16 cellular contexts compared by ENCODE assay signal in the genomic region with DNA sequence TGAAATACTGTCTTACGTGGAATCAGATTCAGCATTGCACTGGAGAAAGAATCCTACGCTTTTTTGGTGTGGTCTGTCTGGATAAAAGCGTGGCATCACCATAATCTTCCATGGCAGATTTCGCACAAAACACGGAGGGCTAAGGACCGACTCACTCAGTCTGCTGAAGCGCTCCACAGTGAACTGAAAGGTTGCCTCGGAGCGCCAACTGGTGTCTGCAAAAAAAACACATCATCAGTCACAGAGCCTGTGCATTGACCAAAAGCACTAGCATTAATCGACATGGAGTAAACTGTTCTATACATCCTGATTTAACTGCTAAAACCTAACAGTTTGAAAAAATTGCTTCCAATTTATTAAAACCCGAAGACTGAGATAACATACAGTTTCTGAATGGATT. TPM values are rescaled to one million over a fixed set of nuclear protein-coding genes. Genes with fewer than 3 reads are reported as not detected.
DNase-seq lines count a peak whose midpoint lies in the region; ATAC-seq and TF ChIP-seq lines count a peak whose summit lies in the region.
"Had no signal": no experiment of that assay in that cellular context is flagged by ENCODE, and none has a peak within 500 bp of the region (broad histone marks: within the 10 kb centered on the region; RNA-seq: fewer than 3 reads in every experiment).

No MANE protein-coding gene starts in this region.

- H3K4me1 Mint-ChIP-seq in H9, result no peaks in the 10 kb centered on the region; a peak in 2 of 4 replicates

- H3K4me1 ChIP-seq in H9 (ENCODE audit: insufficient read depth, low read length) (no peaks in the 10 kb centered on the region), suprapubic skin (peaks cover 8% of the 10 kb centered on the region)

- H3K27ac ChIP-seq in H9 (ENCODE audit: insufficient read length, low read depth, low read length) (no peak overlapping the region), suprapubic skin (no peak overlapping the region)
- H3K27ac ChIP-seq: BLaER1 had no signal

- H4K91ac ChIP-seq in H9 (ENCODE audit: insufficient read length, low read depth, low read length), result no peak overlapping the region

- DNase-seq in Ammon's horn (ENCODE audit: low spot score) (peak; percentile 63), H9 (no peak), cerebellar cortex (ENCODE audit: low spot score) (peak; percentile 81), medulla oblongata (ENCODE audit: extremely low spot score) (peak; percentile 68), NOMO-1 treated with dmso at 0.1 percent for 144 hours (lab: John Stamatoyannopoulos, UW; ENCODE audit: unreplicated experiment) (no peak), suprapubic skin (ENCODE audit: low spot score in 2 of 2) (no peak)
- DNase-seq: CD8-positive, alpha-beta memory T cell; NCI-H1417; NCI-H1930; NCI-H2171 treated with DMSO at 0.1 percent for 48 hours; NCI-H510A; SHP77 had no signal

- TF ChIP-seq EP300 in suprapubic skin (IDR thresholded peaks at IDR 0.05), result no peak

- peaks cover 50 to 82% (median 67%) of the 10 kb centered on the region in 3 experiments; a peak in 6 of 7 replicates for H3K36me3 Mint-ChIP-seq in H9 (ENCODE audit: insufficient read depth in 1 of 3, low read depth in 3 of 3)

- H2BK20ac ChIP-seq in H9 (ENCODE audit: low read depth, low read length, poor library complexity, severe bottlenecking), result no peak overlapping the region

- no peaks in the 10 kb centered on the region for H3K23me2 ChIP-seq in H9 (ENCODE audit: insufficient read length, low read depth, low read length, poor library complexity, severe bottlenecking)

- H3T11ph ChIP-seq in H9 (ENCODE audit: low read length), result no peak overlapping the region

- H3K36me3 ChIP-seq in suprapubic skin, result peaks cover 56% of the 10 kb centered on the region

- H4K8ac ChIP-seq in H9 (replicated peaks; ENCODE audit: insufficient read length, low read depth, low read length), result no peak overlapping the region

- TF ChIP-seq POLR2A in suprapubic skin (IDR thresholded peaks at IDR 0.05), result no peak

- ATAC-seq in HG03108 (IDR thresholded peaks at IDR 0.05; ENCODE audit: unreplicated experiment), result no peak
- no peak for ATAC-seq in HG03460 (IDR thresholded peaks at IDR 0.05; ENCODE audit: unreplicated experiment)

- no peak overlapping the region for H3K18ac ChIP-seq in H9 (ENCODE audit: insufficient read length, low read depth, low read length)

- H2AK5ac ChIP-seq in H9 (ENCODE audit: insufficient read length, low read length), result no peak overlapping the region

- no CpG with 5 or more reads among the region's 11 CpGs for WGBS in H9 (ENCODE audit: extremely low coverage, insufficient read length, low lambda C conversion rate)
- 85% methylated on average over 11 of the region's 11 CpGs for WGBS in suprapubic skin

- no peak overlapping the region for H3K4me3 Mint-ChIP-seq in H9

- no peaks in the 10 kb centered on the region for H3K27me3 ChIP-seq in H9 (ENCODE audit: insufficient read depth, low read length)
- no peaks in the 10 kb centered on the region for H3K27me3 ChIP-seq in suprapubic skin
- H3K27me3 ChIP-seq: BLaER1 had no signal

- H3K23ac ChIP-seq in H9 (ENCODE audit: insufficient read length, low read depth, low read length), result no peak overlapping the region

- TF ChIP-seq CTCF in H9 (conservative IDR thresholded peaks at IDR 0.05) (peak; percentile 29; the same call in 1 of the 3 replicates), suprapubic skin (IDR thresholded peaks at IDR 0.05) (no peak)

- no peak overlapping the region for H3K4me2 ChIP-seq in H9 (ENCODE audit: insufficient read depth, insufficient read length, low read length)
- H3K4me2 ChIP-seq: BLaER1 had no signal

- H2BK12ac ChIP-seq in H9 (ENCODE audit: insufficient read length, low read depth, low read length), result no peak overlapping the region

- H3K9me3 Mint-ChIP-seq in H9, result no peaks in the 10 kb centered on the region
- H3K9me3 Mint-ChIP-seq: CD8-positive, alpha-beta memory T cell had no signal

- no peaks in the 10 kb centered on the region for H3K79me1 ChIP-seq in H9 (ENCODE audit: insufficient read depth, low read depth, low read length, poor library complexity, severe bottlenecking)

- H3K9me3 ChIP-seq in H9 (ENCODE audit: control insufficient read depth, low read depth, low read length), result no peaks in the 10 kb centered on the region
- H3K9me3 ChIP-seq in suprapubic skin, result no peaks in the 10 kb centered on the region
- H3K9me3 ChIP-seq: BLaER1 had no signal

- peaks cover 12% of the 10 kb centered on the region; the same call in 1 of the 2 replicates for H3K79me2 ChIP-seq in H9 (ENCODE audit: insufficient read depth, low read length)

- no peaks in the 10 kb centered on the region for H4K20me1 ChIP-seq in H9 (ENCODE audit: control insufficient read depth, insufficient read depth, insufficient read length)

- H2BK120ac ChIP-seq in H9 (ENCODE audit: low read depth, low read length, poor library complexity, severe bottlenecking), result no peak overlapping the region

- H2AFZ ChIP-seq in H9 (ENCODE audit: low read length), result no peak overlapping the region

- H3K27ac Mint-ChIP-seq in H9, result no peak overlapping the region; a peak in 1 of 7 replicates

- no peak overlapping the region for H3K4me3 ChIP-seq in suprapubic skin
- H3K4me3 ChIP-seq: BLaER1 had no signal

- no peak overlapping the region for H4K5ac ChIP-seq in H9 (ENCODE audit: insufficient read length, low read depth, low read length)

- H3K27me3 Mint-ChIP-seq in H9 (ENCODE audit: low read depth), result no peaks in the 10 kb centered on the region
- H3K27me3 Mint-ChIP-seq: CD8-positive, alpha-beta memory T cell had no signal

- no peak overlapping the region for H2BK5ac ChIP-seq in H9 (ENCODE audit: insufficient read length, low read length)

- H3K9ac ChIP-seq in H9 (ENCODE audit: extremely low read depth, insufficient read length, low read length), result no peak overlapping the region
- H3K9ac ChIP-seq: BLaER1 had no signal

- H3K4ac ChIP-seq in H9 (ENCODE audit: low read depth, low read length), result no peak overlapping the region

- H3K56ac ChIP-seq in H9 (ENCODE audit: insufficient read length, low read depth, low read length), result no peak overlapping the region

- H3K14ac ChIP-seq in H9 (ENCODE audit: insufficient read depth, low read length), result no peak overlapping the region

- H2BK15ac ChIP-seq in H9 (ENCODE audit: low read depth, low read length), result no peak overlapping the region

RNA-seq across cellular contexts. Expression of a gene that starts 40.5 kb away (rescaled TPM):
- total RNA-seq in H9 (2021) (182 and 192 TPM in 2 replicates), suprapubic skin (100 to 1,000 TPM in 3 of 4 donors, 10 to 100 TPM in 1; 94.7 to 135 (median 119) TPM)

RNA-seq across cellular contexts. Expression of a gene that starts 41.0 kb away (rescaled TPM):
- total RNA-seq in H9 (2021) (not detected in 2 replicates), suprapubic skin (not detected)
- total RNA-seq: CD8-positive, alpha-beta memory T cell; LHCN-M2 had no signal

RNA-seq across cellular contexts. Expression of a gene that starts 54.4 kb away (rescaled TPM):
- total RNA-seq in H9 (2021), result 194 and 195 TPM in 2 replicates
- total RNA-seq in suprapubic skin, result 10 to 100 TPM; 32.7 to 60.8 (median 41.5) TPM

Comparison
In these comparisons a context has a peak if more than half of its experiments do, and no peak if none do; other contexts are left out.
1. DNase-seq: peak in Ammon's horn (single experiment), cerebellar cortex (single experiment) and medulla oblongata (single experiment); none in H9 (single experiment), NOMO-1 treated with dmso at 0.1 percent for 144 hours (single experiment) and suprapubic skin (0 of 2).